ENCODE assay signal across 1 cellular context in genomic region chr3:24450142-24450932, GRCh38.
A peak's percentile ranks its signal among the peaks of the same experiment; 100 is the strongest.
TF ChIP-seq lines count a peak whose summit lies in the region.

No MANE protein-coding gene starts in this region.

TF ChIP-seq in HepG2, 621 proteins besides CTCF, POLR2A, EP300 and RAD21 (continued from another document and continues in another):
- TF ChIP-seq ARID5B (CRISPR knock-in tag; IDR thresholded peaks at IDR 0.05): peak; percentile 85
- no peak for TF ChIP-seq ZNF468 (CRISPR knock-in tag; IDR thresholded peaks at IDR 0.05)
- TF ChIP-seq ZNF430 (CRISPR knock-in tag; IDR thresholded peaks at IDR 0.05): no peak
- TF ChIP-seq ZNF878 (CRISPR knock-in tag; IDR thresholded peaks at IDR 0.05): no peak
- no peak for TF ChIP-seq PHF8 (CRISPR knock-in tag; IDR thresholded peaks at IDR 0.05)
- TF ChIP-seq SP140L (CRISPR knock-in tag; IDR thresholded peaks at IDR 0.05; ENCODE audit: borderline replicate concordance): peak; percentile 50; the same call in 1 of the 2 replicates
- no peak for TF ChIP-seq IKZF4 (CRISPR knock-in tag; IDR thresholded peaks at IDR 0.05; ENCODE audit: borderline replicate concordance, low read depth, not compliant biosample characterization)
- no peak for TF ChIP-seq ZFP36L2 (CRISPR knock-in tag; IDR thresholded peaks at IDR 0.05)
- no peak for TF ChIP-seq ZFP90 (CRISPR knock-in tag; IDR thresholded peaks at IDR 0.05; ENCODE audit: borderline replicate concordance)
- no peak for TF ChIP-seq ELF4 (CRISPR knock-in tag; IDR thresholded peaks at IDR 0.05; ENCODE audit: borderline replicate concordance)
- TF ChIP-seq ZNF564 (CRISPR knock-in tag; IDR thresholded peaks at IDR 0.05): 0 out of 2 replicates have a peak, but pooled peaks have one; percentile 34
- no peak for TF ChIP-seq ZNF556 (CRISPR knock-in tag; IDR thresholded peaks at IDR 0.05; ENCODE audit: borderline replicate concordance)
- TF ChIP-seq ZNF431 (CRISPR knock-in tag; IDR thresholded peaks at IDR 0.05; ENCODE audit: borderline replicate concordance, low read depth): no peak
- TF ChIP-seq ZBTB25 (CRISPR knock-in tag; IDR thresholded peaks at IDR 0.05): peak; percentile 55; the same call in 1 of the 2 replicates
- no peak for TF ChIP-seq NFIB (CRISPR knock-in tag; IDR thresholded peaks at IDR 0.05; ENCODE audit: borderline replicate concordance)
- peak in 1 of 2 experiments; percentile 68; a peak in 2 of 4 replicates for TF ChIP-seq NR2F1 (CRISPR knock-in tag; IDR thresholded peaks at IDR 0.05)
- TF ChIP-seq THRA (CRISPR knock-in tag; IDR thresholded peaks at IDR 0.05; ENCODE audit: borderline replicate concordance): peak; percentile 98
- TF ChIP-seq ATF5 (CRISPR knock-in tag; IDR thresholded peaks at IDR 0.05; ENCODE audit: low read depth): no peak
- TF ChIP-seq ZNF33B (CRISPR knock-in tag; IDR thresholded peaks at IDR 0.05): no peak
- no peak for TF ChIP-seq RELA (CRISPR knock-in tag; IDR thresholded peaks at IDR 0.05)
- TF ChIP-seq TBX3 (IDR thresholded peaks at IDR 0.05; ENCODE audit: borderline replicate concordance): no peak
- peak; percentile 39; the same call in 1 of the 2 replicates for TF ChIP-seq ZNF644 (CRISPR knock-in tag; IDR thresholded peaks at IDR 0.05; ENCODE audit: low read depth)
- TF ChIP-seq FOXC1 (CRISPR knock-in tag; IDR thresholded peaks at IDR 0.05; ENCODE audit: borderline replicate concordance): no peak
- TF ChIP-seq PITX1 (CRISPR knock-in tag; IDR thresholded peaks at IDR 0.05): peak; percentile 87
- TF ChIP-seq SCMH1 (CRISPR knock-in tag; IDR thresholded peaks at IDR 0.05; ENCODE audit: borderline replicate concordance): no peak
- peak; percentile 82 for TF ChIP-seq HDAC2 (CRISPR knock-in tag; IDR thresholded peaks at IDR 0.05)
- TF ChIP-seq KDM1A (CRISPR knock-in tag; IDR thresholded peaks at IDR 0.05): no peak
- no peak; a peak in 1 of 4 replicates for TF ChIP-seq MAFK (conservative IDR thresholded peaks at IDR 0.05 in 1 of 2, IDR thresholded peaks at IDR 0.05 in 1 of 2; ENCODE audit: low read length in 2 of 2)
- 0 out of 2 replicates have a peak, but pooled peaks have one; percentile 19 for TF ChIP-seq ATF3 (CRISPR knock-in tag; IDR thresholded peaks at IDR 0.05)
- peak; percentile 42; the same call in 1 of the 2 replicates for TF ChIP-seq GFI1 (CRISPR knock-in tag; IDR thresholded peaks at IDR 0.05; ENCODE audit: borderline replicate concordance)
- TF ChIP-seq ZNF576 (CRISPR knock-in tag; IDR thresholded peaks at IDR 0.05): no peak
- TF ChIP-seq ARNT (IDR thresholded peaks at IDR 0.05): no peak
- TF ChIP-seq HNF1A (IDR thresholded peaks at IDR 0.05; ENCODE audit: low read depth): peak; percentile 55; the same call in 1 of the 2 replicates
- TF ChIP-seq HNF1A (CRISPR knock-in tag; IDR thresholded peaks at IDR 0.05; ENCODE audit: borderline replicate concordance): no peak
- TF ChIP-seq ZNF552 (CRISPR knock-in tag; IDR thresholded peaks at IDR 0.05; ENCODE audit: borderline replicate concordance): no peak
- TF ChIP-seq PAWR (CRISPR knock-in tag; IDR thresholded peaks at IDR 0.05; ENCODE audit: borderline replicate concordance): no peak
- no peak for TF ChIP-seq ZNF33A (CRISPR knock-in tag; IDR thresholded peaks at IDR 0.05; ENCODE audit: borderline replicate concordance)
- no peak for TF ChIP-seq ZBTB34 (CRISPR knock-in tag; IDR thresholded peaks at IDR 0.05)
- no peak; the same call in 1 of the 2 replicates for TF ChIP-seq SMC3 (IDR thresholded peaks at IDR 0.05; ENCODE audit: low read length)
- no peak for TF ChIP-seq TRIM22 (IDR thresholded peaks at IDR 0.05)
- no peak for TF ChIP-seq RFX1 (IDR thresholded peaks at IDR 0.05)
- TF ChIP-seq IKZF5 (CRISPR knock-in tag; IDR thresholded peaks at IDR 0.05): peak; percentile 34; the same call in 1 of the 2 replicates
- TF ChIP-seq ZNF616 (CRISPR knock-in tag; IDR thresholded peaks at IDR 0.05; ENCODE audit: low read depth): no peak
- TF ChIP-seq THYN1 (CRISPR knock-in tag; IDR thresholded peaks at IDR 0.05; ENCODE audit: borderline replicate concordance, low read depth): no peak
- TF ChIP-seq DNMT3B (CRISPR knock-in tag; conservative IDR thresholded peaks at IDR 0.05): no peak
- peak; percentile 72 for TF ChIP-seq SAP130 (CRISPR knock-in tag; IDR thresholded peaks at IDR 0.05; ENCODE audit: low read depth)
- TF ChIP-seq ZNF337 (CRISPR knock-in tag; IDR thresholded peaks at IDR 0.05; ENCODE audit: borderline replicate concordance, low read depth): no peak
